ENCODE assay signal across 12 cellular contexts in the genomic region with DNA sequence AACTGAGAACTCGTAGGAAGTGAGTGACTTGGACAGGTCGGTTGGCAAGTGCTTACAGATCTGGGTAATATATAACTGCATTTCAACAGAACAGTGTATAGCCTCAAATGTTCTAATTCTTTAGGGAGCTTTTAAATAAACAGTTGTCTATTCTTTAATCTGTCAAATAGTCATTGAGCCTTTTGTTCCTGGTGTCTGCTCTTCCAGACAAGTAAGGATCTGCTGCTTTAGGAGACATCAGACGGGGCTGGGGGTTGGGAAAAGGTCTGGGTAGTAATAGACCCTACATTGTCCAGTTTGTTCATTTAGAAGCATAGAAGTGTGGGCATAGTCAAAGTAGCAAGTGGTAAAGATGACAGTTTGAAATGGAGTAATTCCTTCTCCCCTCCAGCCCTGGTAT. TPM values are rescaled to one million over a fixed set of nuclear protein-coding genes. Genes with fewer than 3 reads are reported as not detected.
DNase-seq lines count a peak whose midpoint lies in the region; ATAC-seq lines count a peak whose summit lies in the region.
"Had no signal": no experiment of that assay in that cellular context is flagged by ENCODE, and none has a peak within 500 bp of the region (broad histone marks: within the 10 kb centered on the region; RNA-seq: fewer than 3 reads in every experiment).

No MANE protein-coding gene starts in this region.

- ATAC-seq in T-helper 17 cell (no peak), GM19328 (IDR thresholded peaks at IDR 0.05; ENCODE audit: unreplicated experiment) (no peak), GM21825 (IDR thresholded peaks at IDR 0.05; ENCODE audit: unreplicated experiment) (no peak)
- no peak for ATAC-seq in stimulated activated naive CD8-positive, alpha-beta T cell treated with anti-CD3 and anti-CD28 coated beads, Interleukin-15, amount 100 ng/mL, for 72 hours

- peak overlapping the region; percentile 89 for H3K4me3 Mint-ChIP-seq in activated CD4-positive, alpha-beta T cell treated with anti-CD3 and anti-CD28 coated beads, Interleukin-2, amount 10 ng/mL, durations not matched to agents 7 days and 5 days
- H3K4me3 Mint-ChIP-seq in T-helper 17 cell, result peak overlapping the region; percentile 36
- H3K4me3 Mint-ChIP-seq in stimulated activated naive CD8-positive, alpha-beta T cell treated with anti-CD3 and anti-CD28 coated beads, Interleukin-15, amount 100 ng/mL, for 72 hours, result peak overlapping the region; percentile 94 to 98

- H3K9me3 Mint-ChIP-seq in activated CD4-positive, alpha-beta T cell treated with anti-CD3 and anti-CD28 coated beads, Interleukin-2, amount 10 ng/mL, durations not matched to agents 7 days and 5 days, result no peaks in the 10 kb centered on the region
- H3K9me3 Mint-ChIP-seq in stimulated activated naive CD8-positive, alpha-beta T cell treated with anti-CD3 and anti-CD28 coated beads, Interleukin-15, amount 100 ng/mL, for 72 hours, result no peaks in the 10 kb centered on the region

- peaks cover 51% of the 10 kb centered on the region for H3K4me1 Mint-ChIP-seq in activated CD4-positive, alpha-beta T cell treated with anti-CD3 and anti-CD28 coated beads, Interleukin-2, amount 10 ng/mL, durations not matched to agents 7 days and 5 days
- peaks cover 33% of the 10 kb centered on the region for H3K4me1 Mint-ChIP-seq in T-helper 17 cell
- peaks cover 50% of the 10 kb centered on the region for H3K4me1 Mint-ChIP-seq in stimulated activated naive CD8-positive, alpha-beta T cell treated with anti-CD3 and anti-CD28 coated beads, Interleukin-15, amount 100 ng/mL, for 72 hours

- H3K27me3 ChIP-seq in layer of hippocampus (ENCODE audit: control insufficient read depth, insufficient read depth, low read length), result no peaks in the 10 kb centered on the region
- H3K27me3 ChIP-seq: brain microvascular endothelial cell, ovary had no signal

- no peaks in the 10 kb centered on the region for H3K9me3 ChIP-seq in T-helper 17 cell (ENCODE audit: control insufficient read depth, low read length, poor library complexity, severe bottlenecking)
- H3K9me3 ChIP-seq: ovary had no signal

- no peaks in the 10 kb centered on the region for H3K27me3 Mint-ChIP-seq in activated CD4-positive, alpha-beta T cell treated with anti-CD3 and anti-CD28 coated beads, Interleukin-2, amount 10 ng/mL, durations not matched to agents 7 days and 5 days
- no peaks in the 10 kb centered on the region for H3K27me3 Mint-ChIP-seq in T-helper 17 cell
- H3K27me3 Mint-ChIP-seq in stimulated activated naive CD8-positive, alpha-beta T cell treated with anti-CD3 and anti-CD28 coated beads, Interleukin-15, amount 100 ng/mL, for 72 hours, result no peaks in the 10 kb centered on the region

- H3K27ac ChIP-seq in layer of hippocampus (ENCODE audit: low read depth, low read length), result peak overlapping the region; percentile 40
- H3K27ac ChIP-seq: brain microvascular endothelial cell, ovary had no signal

- CTCF ChIA-PET in activated CD4-positive, alpha-beta T cell treated with anti-CD3 and anti-CD28 coated beads, Interleukin-2, amount 10 ng/mL, durations not matched to agents 7 days and 5 days (lab: Charles Lee), result interaction anchor here (0.6 kb wide), 2 partner anchors 137 to 542 kb away, joined by 4 to 5 read pairs; no protein-coding TSS in a partner anchor

- H3K27ac Mint-ChIP-seq in activated CD4-positive, alpha-beta T cell treated with anti-CD3 and anti-CD28 coated beads, Interleukin-2, amount 10 ng/mL, durations not matched to agents 7 days and 5 days, result peak overlapping the region; percentile 85
- H3K27ac Mint-ChIP-seq in T-helper 17 cell, result peak overlapping the region; percentile 97
- H3K27ac Mint-ChIP-seq in stimulated activated naive CD8-positive, alpha-beta T cell treated with anti-CD3 and anti-CD28 coated beads, Interleukin-15, amount 100 ng/mL, for 72 hours, result no peak overlapping the region

- no peak for DNase-seq in activated CD4-positive, alpha-beta T cell treated with anti-CD3 and anti-CD28 coated beads, Interleukin-2, amount 10 ng/mL, durations not matched to agents 7 days and 5 days
- no peak for DNase-seq in activated CD4-positive, alpha-beta T cell treated with anti-CD3 and anti-CD28 coated beads, Interleukin-2, amount 50 U/mL, for 1 hour
- DNase-seq in T-helper 17 cell (no peak), NOMO-1 treated with DMSO at 0.1 percent for 48 hours (lab: John Stamatoyannopoulos, UW; ENCODE audit: unreplicated experiment) (no peak)
- no peak for DNase-seq in stimulated activated naive CD8-positive, alpha-beta T cell treated with anti-CD3 and anti-CD28 coated beads, Interleukin-15, amount 100 ng/mL, for 72 hours
- DNase-seq: activated CD4-positive, CD25-positive, alpha-beta regulatory T cell treated with anti-CD3 and anti-CD28 coated beads, Interleukin-2, amount 50 U/mL, for 72 hours; brain microvascular endothelial cell; NCI-H2081 treated with DMSO at 0.1 percent for 48 hours; ovary had no signal

- H3K36me3 Mint-ChIP-seq in activated CD4-positive, alpha-beta T cell treated with anti-CD3 and anti-CD28 coated beads, Interleukin-2, amount 10 ng/mL, durations not matched to agents 7 days and 5 days (ENCODE audit: low read depth), result peaks cover 12% of the 10 kb centered on the region
- peaks cover 5% of the 10 kb centered on the region for H3K36me3 Mint-ChIP-seq in T-helper 17 cell (ENCODE audit: low read depth)

- POLR2A ChIA-PET in activated CD4-positive, alpha-beta T cell treated with anti-CD3 and anti-CD28 coated beads, Interleukin-2, amount 10 ng/mL, durations not matched to agents 7 days and 5 days (lab: Charles Lee), result no interaction called here

RNA-seq across cellular contexts. Expression of a gene that starts 2.0 kb away (rescaled TPM):
- 10 to 100 TPM; 79.2 to 84.4 TPM for total RNA-seq in activated CD4-positive, alpha-beta T cell treated with anti-CD3 and anti-CD28 coated beads, Interleukin-2, amount 10 ng/mL, durations not matched to agents 7 days and 5 days
- 10 to 100 TPM; 53.5 to 53.7 TPM for total RNA-seq in T-helper 17 cell

RNA-seq across cellular contexts. Expression of a gene that starts 11.3 kb away (rescaled TPM):
- 1,000 to 10,000 TPM; 1,236 to 1,343 TPM for total RNA-seq in activated CD4-positive, alpha-beta T cell treated with anti-CD3 and anti-CD28 coated beads, Interleukin-2, amount 10 ng/mL, durations not matched to agents 7 days and 5 days
- total RNA-seq in T-helper 17 cell, result 1,000 to 10,000 TPM; 1,682 to 1,686 TPM

RNA-seq across cellular contexts. Expression of a gene that starts 38.5 kb away (rescaled TPM):
- total RNA-seq in activated CD4-positive, alpha-beta T cell treated with anti-CD3 and anti-CD28 coated beads, Interleukin-2, amount 10 ng/mL, durations not matched to agents 7 days and 5 days, result 10 to 100 TPM; 43.2 to 44.7 TPM
- total RNA-seq in T-helper 17 cell, result 10 to 100 TPM; 54.3 to 60.9 TPM

Comparison
In these comparisons a context has a peak if more than half of its experiments do, and no peak if none do; other contexts are left out.
1. H3K27ac Mint-ChIP-seq: peak in activated CD4-positive, alpha-beta T cell treated with anti-CD3 and anti-CD28 coated beads, Interleukin-2, amount 10 ng/mL, durations not matched to agents 7 days and 5 days (single experiment) and T-helper 17 cell (single experiment); none in stimulated activated naive CD8-positive, alpha-beta T cell treated with anti-CD3 and anti-CD28 coated beads, Interleukin-15, amount 100 ng/mL, for 72 hours (0 of 2).
2. H3K4me3 Mint-ChIP-seq: peak in every context shown above with its lines; median percentile 96 in stimulated activated naive CD8-positive, alpha-beta T cell treated with anti-CD3 and anti-CD28 coated beads, Interleukin-15, amount 100 ng/mL, for 72 hours; 89 in activated CD4-positive, alpha-beta T cell treated with anti-CD3 and anti-CD28 coated beads, Interleukin-2, amount 10 ng/mL, durations not matched to agents 7 days and 5 days; 36 in T-helper 17 cell.